In genomic region chr10:28872592-28873165, GRCh38 we compare ENCODE assay signal across 18 cellular contexts.
DNase-seq lines count a peak whose midpoint lies in the region; ATAC-seq and TF ChIP-seq lines count a peak whose summit lies in the region.
"Had no signal": no experiment of that assay in that cellular context is flagged by ENCODE, and none has a peak within 500 bp of the region (broad histone marks: within the 10 kb centered on the region; RNA-seq: fewer than 3 reads in every experiment).

No MANE protein-coding gene starts in this region.

- peak; percentile 61 for DNase-seq in MV-4-11 (lab: John Stamatoyannopoulos, UW)
- no peak for DNase-seq in WTC11 (ENCODE audit: low spot score)
- peak; percentile 86 for DNase-seq in fibroblast of villous mesenchyme (ENCODE audit: low read depth)
- DNase-seq in retina, result peak; percentile 38
- no peak for DNase-seq in GM10248 (ENCODE audit: extremely low spot score)
- DNase-seq in UCSD-AML1 (lab: John Stamatoyannopoulos, UW; ENCODE audit: unreplicated experiment), result no peak
- no peak for DNase-seq in anterior cingulate cortex (lab: John Stamatoyannopoulos, UW)
- DNase-seq: BE2C; Calu3; CD4-positive, alpha-beta T cell; DMS53; H9; NCI-H187; NCI-H526 treated with DMSO at 0.1 percent for 48 hours; NK-92 treated with Interleukin-12 subunit alpha and Interleukin-12 subunit beta, amount 100 ng/mL, for 24 hours; PC-9; SW 1271 had no signal

- CTCF ChIA-PET in WTC11 (lab: Charles Lee) (no interaction called here), GM10248 (lab: Yijun Ruan, JAX) (interaction anchor here (1.1 to 1.2 kb wide), 2 partner anchors 10 to 23 kb away, joined by 3 to 4 read pairs; no protein-coding TSS in a partner anchor)

- no peak overlapping the region for H3K4me3 ChIP-seq in fibroblast of villous mesenchyme (ENCODE audit: low read depth, low read length)
- H3K4me3 ChIP-seq: PC-9, SJSA1 had no signal

- no peaks in the 10 kb centered on the region for H3K27me3 Mint-ChIP-seq in WTC11 (ENCODE audit: low read depth)
- H3K27me3 Mint-ChIP-seq: CD4-positive, alpha-beta T cell had no signal

- POLR2A ChIA-PET in WTC11 (lab: Charles Lee) (no interaction called here), GM10248 (lab: Yijun Ruan, JAX) (no interaction called here)

- H3K9me3 Mint-ChIP-seq in WTC11, result peaks cover 4% of the 10 kb centered on the region; the same call in 1 of the 2 replicates
- H3K9me3 Mint-ChIP-seq: CD4-positive, alpha-beta T cell; H9 had no signal

- H3K27ac Mint-ChIP-seq in WTC11, result no peak overlapping the region
- H3K27ac Mint-ChIP-seq: CD4-positive, alpha-beta T cell; H9 had no signal

- H3K4me3 Mint-ChIP-seq in WTC11, result no peak overlapping the region
- H3K4me3 Mint-ChIP-seq: CD4-positive, alpha-beta T cell; H9 had no signal

- no peak for ATAC-seq in WTC11

- H3K36me3 Mint-ChIP-seq in WTC11, result no peaks in the 10 kb centered on the region

- no peak for TF ChIP-seq CTCF in WTC11 (IDR thresholded peaks at IDR 0.05)
- TF ChIP-seq CTCF in fibroblast of villous mesenchyme (IDR thresholded peaks at IDR 0.05; ENCODE audit: insufficient read depth, low read depth, low read length), result no peak
- no peak for TF ChIP-seq CTCF in GM10248 (IDR thresholded peaks at IDR 0.05; ENCODE audit: control extremely low read depth, extremely low read depth, low read depth, missing control alignments)

- peaks cover 9% of the 10 kb centered on the region for H3K4me1 Mint-ChIP-seq in WTC11

TF ChIP-seq in WTC11, 78 proteins besides CTCF, POLR2A, EP300 and RAD21:
- TF ChIP-seq NFYB (CRISPR knock-in tag; conservative IDR thresholded peaks at IDR 0.05; ENCODE audit: low read depth) (no peak), EMX1 (CRISPR knock-in tag; IDR thresholded peaks at IDR 0.05) (no peak), JUN (CRISPR knock-in tag; IDR thresholded peaks at IDR 0.05) (no peak), GABPB1 (CRISPR knock-in tag; IDR thresholded peaks at IDR 0.05) (0 out of 2 replicates have a peak, but pooled peaks have one; percentile 39), ETV6 (CRISPR knock-in tag; IDR thresholded peaks at IDR 0.05) (no peak)

Comparison
In these comparisons a context has a peak if more than half of its experiments do, and no peak if none do; other contexts are left out.
1. DNase-seq: peak in MV-4-11 (single experiment), fibroblast of villous mesenchyme (single experiment) and retina (single experiment); none in WTC11 (single experiment), GM10248 (single experiment), UCSD-AML1 (single experiment) and anterior cingulate cortex (0 of 58).